In genomic region chr4:13665711-13666660, GRCh38 we compare ENCODE assay signal across 18 cellular contexts. TPM values are rescaled to one million over a fixed set of nuclear protein-coding genes. Genes with fewer than 3 reads are reported as not detected.
DNase-seq lines count a peak whose midpoint lies in the region; ATAC-seq and TF ChIP-seq lines count a peak whose summit lies in the region.
"Had no signal": no experiment of that assay in that cellular context is flagged by ENCODE, and none has a peak within 500 bp of the region (broad histone marks: within the 10 kb centered on the region; RNA-seq: fewer than 3 reads in every experiment).

No MANE protein-coding gene starts in this region.

- H3F3A ChIP-seq in PC-3 (ENCODE audit: low read length, unreplicated experiment), result no peaks in the 10 kb centered on the region

- no peaks in the 10 kb centered on the region for H3K27me3 ChIP-seq in PC-3 (ENCODE audit: low read length)

- intact Hi-C loops in PC-3 (cut with micrococcal nuclease), result no loop called here

- H3K4me3 Mint-ChIP-seq in activated CD8-positive, alpha-beta memory T cell treated with anti-CD3 and anti-CD28 coated beads, Interleukin-2, amount 10 ng/mL, durations not matched to agents 7 days and 5 days, result no peak overlapping the region

- H3K27ac ChIP-seq in PC-3 (ENCODE audit: low read length), result peak overlapping the region; percentile 65

- H3K79me2 ChIP-seq in PC-3 (ENCODE audit: low read length), result no peaks in the 10 kb centered on the region

- no peaks in the 10 kb centered on the region for H4K20me1 ChIP-seq in PC-3 (ENCODE audit: low read length)

- H3K4me1 ChIP-seq in PC-3 (ENCODE audit: insufficient read depth, low read length), result peaks cover 13% of the 10 kb centered on the region

- CTCF ChIA-PET in PC-3 (lab: Charles Lee), result no interaction called here
- CTCF ChIA-PET in activated CD8-positive, alpha-beta memory T cell treated with anti-CD3 and anti-CD28 coated beads, Interleukin-2, amount 10 ng/mL, durations not matched to agents 7 days and 5 days (lab: Charles Lee), result interaction anchor here (1.2 kb wide), 1 partner anchor 8 kb away, joined by 3 read pairs; no protein-coding TSS in a partner anchor

- no peaks in the 10 kb centered on the region for H3K9me3 Mint-ChIP-seq in activated CD8-positive, alpha-beta memory T cell treated with anti-CD3 and anti-CD28 coated beads, Interleukin-2, amount 10 ng/mL, durations not matched to agents 7 days and 5 days (ENCODE audit: low read depth)

- TF ChIP-seq CTCF in PC-3 (conservative IDR thresholded peaks at IDR 0.05; ENCODE audit: low read depth, low read length), result no peak

- H3K4me1 Mint-ChIP-seq in activated CD8-positive, alpha-beta memory T cell treated with anti-CD3 and anti-CD28 coated beads, Interleukin-2, amount 10 ng/mL, durations not matched to agents 7 days and 5 days, result no peaks in the 10 kb centered on the region

- no peaks in the 10 kb centered on the region for H3K9me2 ChIP-seq in PC-3 (replicated peaks; ENCODE audit: low read length)
- H3K9me2 ChIP-seq: SK-N-SH had no signal

- H3K27me3 Mint-ChIP-seq in activated CD8-positive, alpha-beta memory T cell treated with anti-CD3 and anti-CD28 coated beads, Interleukin-2, amount 10 ng/mL, durations not matched to agents 7 days and 5 days, result no peaks in the 10 kb centered on the region

- no peak overlapping the region for H3K9ac ChIP-seq in PC-3 (ENCODE audit: low read length)
- H3K9ac ChIP-seq: SK-N-SH had no signal

- peak overlapping the region; percentile 46; the same call in 1 of the 2 replicates for H3K4me2 ChIP-seq in PC-3 (ENCODE audit: low read length)
- H3K4me2 ChIP-seq: SK-N-SH had no signal

- no peaks in the 10 kb centered on the region for H3K36me3 Mint-ChIP-seq in activated CD8-positive, alpha-beta memory T cell treated with anti-CD3 and anti-CD28 coated beads, Interleukin-2, amount 10 ng/mL, durations not matched to agents 7 days and 5 days

- H3K9me3 ChIP-seq in PC-3 (ENCODE audit: low read length), result no peaks in the 10 kb centered on the region
- H3K9me3 ChIP-seq: SK-N-SH had no signal

- POLR2A ChIA-PET in PC-3 (lab: Charles Lee; ENCODE audit: unreplicated experiment), result no interaction called here

- no peak overlapping the region for H2AFZ ChIP-seq in PC-3 (ENCODE audit: low read length)

- H3K27ac Mint-ChIP-seq in activated CD8-positive, alpha-beta memory T cell treated with anti-CD3 and anti-CD28 coated beads, Interleukin-2, amount 10 ng/mL, durations not matched to agents 7 days and 5 days, result no peak overlapping the region

- no peaks in the 10 kb centered on the region for H3K36me3 ChIP-seq in PC-3 (ENCODE audit: low read depth, low read length)

- no peak; the same call in 1 of the 2 replicates for ATAC-seq in PC-3
- peak; percentile 14 for ATAC-seq in stimulated activated naive CD8-positive, alpha-beta T cell treated with anti-CD3 and anti-CD28 coated beads, Interleukin-15, Interleukin-2, amounts not matched to agents 100 U/mL and 50 U/mL, for 24 hours
- ATAC-seq in GM21447 (IDR thresholded peaks at IDR 0.05; ENCODE audit: unreplicated experiment), result no peak
- no peak for ATAC-seq in activated CD8-positive, alpha-beta memory T cell treated with anti-CD3 and anti-CD28 coated beads, Interleukin-2, amount 10 ng/mL, durations not matched to agents 7 days and 5 days
- ATAC-seq: K562 had no signal

- no peak overlapping the region for H3K4me3 ChIP-seq in PC-3 (ENCODE audit: low read length)
- H3K4me3 ChIP-seq: K562 had no signal

- BruUV-seq in PC-3 (replicated peaks; lab: Mats Ljungman, UMichigan), result no TSS peak

- peak; percentile 13 for DNase-seq in HCEC 1CT
- DNase-seq in PC-3, result peak; percentile 48
- DNase-seq in fibroblast of peridontal ligament (ENCODE audit: extremely low read depth), result peak; percentile 29
- DNase-seq in stimulated activated naive CD8-positive, alpha-beta T cell treated with anti-CD3 and anti-CD28 coated beads, Interleukin-15, Interleukin-2, amounts not matched to agents 100 U/mL and 50 U/mL, for 24 hours, result no peak
- DNase-seq in activated CD8-positive, alpha-beta memory T cell treated with anti-CD3 and anti-CD28 coated beads, Interleukin-2, amount 10 ng/mL, durations not matched to agents 7 days and 5 days, result no peak
- DNase-seq in SW 1271 (lab: John Stamatoyannopoulos, UW), result no peak
- DNase-seq: COR-L47, DMS153, H7, NCI-H1048, NCI-H146, NCI-H2081, NCI-H510A, NCI-H82, SHP77, SK-N-SH had no signal

RNA-seq across cellular contexts. Expression of gene BOD1L1, which starts 38.5 kb away (rescaled TPM):
- total RNA-seq in PC-3 (2014; rRNA removed), result 22.0 and 27.2 TPM in 2 replicates
- 10 to 100 TPM; 28.4 to 31.2 TPM for total RNA-seq in activated CD8-positive, alpha-beta memory T cell treated with anti-CD3 and anti-CD28 coated beads, Interleukin-2, amount 10 ng/mL, durations not matched to agents 7 days and 5 days

Comparison
In these comparisons a context has a peak if more than half of its experiments do, and no peak if none do; other contexts are left out.
1. DNase-seq: peak in HCEC 1CT (single experiment), PC-3 (single experiment) and fibroblast of peridontal ligament (single experiment); none in stimulated activated naive CD8-positive, alpha-beta T cell treated with anti-CD3 and anti-CD28 coated beads, Interleukin-15, Interleukin-2, amounts not matched to agents 100 U/mL and 50 U/mL, for 24 hours (single experiment), activated CD8-positive, alpha-beta memory T cell treated with anti-CD3 and anti-CD28 coated beads, Interleukin-2, amount 10 ng/mL, durations not matched to agents 7 days and 5 days (single experiment) and SW 1271 (0 of 2).